In the genomic region with DNA sequence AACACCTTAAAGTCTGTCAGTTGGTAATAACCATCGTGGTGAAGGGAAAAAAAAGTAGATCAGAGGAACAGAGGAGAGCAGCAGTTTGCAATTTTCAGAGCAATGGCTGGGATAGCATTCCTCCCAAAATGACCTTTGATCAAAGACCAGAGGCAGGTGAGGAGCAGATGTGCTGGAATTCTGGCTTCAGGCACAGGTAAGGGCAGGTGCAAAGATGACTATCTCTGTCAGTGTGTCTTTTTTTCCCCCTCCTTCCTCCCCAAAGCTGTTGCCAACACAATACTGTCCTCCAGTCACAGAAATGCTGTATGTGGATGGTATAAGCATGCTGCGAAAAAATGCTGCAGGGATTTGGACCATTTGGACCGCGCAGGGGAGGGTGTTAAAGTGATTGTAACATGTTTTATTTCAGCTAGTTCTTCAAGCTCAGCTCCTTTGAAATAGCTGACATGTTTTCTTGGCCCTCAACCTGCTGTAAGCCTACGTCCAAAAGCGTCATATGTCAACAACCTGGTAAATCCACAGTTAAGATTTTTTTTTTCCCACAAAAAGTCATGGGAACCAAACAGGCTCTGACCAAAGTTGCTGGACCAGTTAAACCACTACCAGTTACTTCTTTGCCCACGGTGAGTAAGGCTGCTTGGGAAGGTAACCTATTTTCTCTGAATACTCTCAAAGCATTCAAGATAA, we compare ENCODE assay signal across 10 cellular contexts.
A peak's percentile ranks its signal among the peaks of the same experiment; 100 is the strongest.
DNase-seq lines count a peak whose midpoint lies in the region; ATAC-seq and TF ChIP-seq lines count a peak whose summit lies in the region.
"Had no signal": no experiment of that assay in that cellular context is flagged by ENCODE, and none has a peak within 500 bp of the region (broad histone marks: within the 10 kb centered on the region; RNA-seq: fewer than 3 reads in every experiment).

No MANE protein-coding gene starts in this region.

- no peak for DNase-seq in Right ventricle myocardium inferior (ENCODE audit: missing footprints)
- DNase-seq in right atrium auricular region (ENCODE audit: low spot score) = no peak
- no peak for DNase-seq in coronary artery (ENCODE audit: low spot score)
- DNase-seq in vagina (ENCODE audit: extremely low spot score in 2 of 2) = no peak
- no peak for DNase-seq in natural killer cell treated with Interleukin-12 subunit alpha and Interleukin-12 subunit beta and Interleukin-15 and Interleukin-18, amount 100 ng/mL, for 72 hours (ENCODE audit: low spot score)
- no peak for DNase-seq in NCI-H1417 treated with DMSO at 0.1 percent for 48 hours (lab: John Stamatoyannopoulos, UW)
- DNase-seq: activated CD8-positive, alpha-beta T cell treated with anti-CD3 and anti-CD28 coated beads for 36 hours had no signal

- intact Hi-C loops in Right ventricle myocardium inferior (cut with DNase I) (no loop called here), vagina (cut with DNase I) (no loop called here)

- H3K9ac ChIP-seq in mucosa of stomach (ENCODE audit: low read length) = peak overlapping the region; percentile 17
- H3K9ac ChIP-seq: KMS-11 had no signal

- H3K4me1 Mint-ChIP-seq in natural killer cell treated with Interleukin-12 subunit alpha and Interleukin-12 subunit beta and Interleukin-15 and Interleukin-18, amount 100 ng/mL, for 72 hours (ENCODE audit: low read depth in 2 of 2) = peaks cover 29 to 32% of the 10 kb centered on the region in 2 donors

- no peak for TF ChIP-seq POLR2A in vagina (IDR thresholded peaks at IDR 0.05)

- H3K27me3 ChIP-seq in right atrium auricular region (no peaks in the 10 kb centered on the region), mucosa of stomach (ENCODE audit: control insufficient read depth, insufficient read depth, low read length) (no peaks in the 10 kb centered on the region), vagina (no peaks in the 10 kb centered on the region)

- H3K9me3 ChIP-seq in right atrium auricular region (no peaks in the 10 kb centered on the region), mucosa of stomach (ENCODE audit: control insufficient read depth, low read length) (no peaks in the 10 kb centered on the region), vagina (no peaks in the 10 kb centered on the region)

- H3K4me3 Mint-ChIP-seq in natural killer cell treated with Interleukin-12 subunit alpha and Interleukin-12 subunit beta and Interleukin-15 and Interleukin-18, amount 100 ng/mL, for 72 hours = no peak overlapping the region
- H3K4me3 Mint-ChIP-seq: activated CD8-positive, alpha-beta T cell treated with anti-CD3 and anti-CD28 coated beads for 36 hours had no signal

- ATAC-seq in Right ventricle myocardium inferior (peak; percentile 74), GM21515 (IDR thresholded peaks at IDR 0.05; ENCODE audit: unreplicated experiment) (no peak)
- no peak for ATAC-seq in natural killer cell treated with Interleukin-12 subunit alpha and Interleukin-12 subunit beta and Interleukin-15 and Interleukin-18, amount 100 ng/mL, for 72 hours
- ATAC-seq: activated CD8-positive, alpha-beta T cell treated with anti-CD3 and anti-CD28 coated beads for 36 hours had no signal

- no peaks in the 10 kb centered on the region for H3K36me3 ChIP-seq in right atrium auricular region
- H3K36me3 ChIP-seq in mucosa of stomach (ENCODE audit: control insufficient read depth, insufficient read depth, low read length) = no peaks in the 10 kb centered on the region
- H3K36me3 ChIP-seq in vagina = no peaks in the 10 kb centered on the region

- no peak overlapping the region for H3K4me3 ChIP-seq in right atrium auricular region
- H3K4me3 ChIP-seq in coronary artery = no peak overlapping the region
- H3K4me3 ChIP-seq in mucosa of stomach (ENCODE audit: low read length) = no peak overlapping the region
- no peak overlapping the region for H3K4me3 ChIP-seq in vagina

- H3K9me3 Mint-ChIP-seq in natural killer cell treated with Interleukin-12 subunit alpha and Interleukin-12 subunit beta and Interleukin-15 and Interleukin-18, amount 100 ng/mL, for 72 hours = no peaks in the 10 kb centered on the region
- H3K9me3 Mint-ChIP-seq: activated CD8-positive, alpha-beta T cell treated with anti-CD3 and anti-CD28 coated beads for 36 hours had no signal

- H3K27ac ChIP-seq in right atrium auricular region = peak overlapping the region in 1 of 2 donors; percentile 23
- H3K27ac ChIP-seq in coronary artery = peak overlapping the region; percentile 46 to 62
- peak overlapping the region; percentile 62 for H3K27ac ChIP-seq in vagina
- H3K27ac ChIP-seq: KMS-11 had no signal

- peak overlapping the region in 1 of 2 donors; percentile 93 for H3K27ac Mint-ChIP-seq in natural killer cell treated with Interleukin-12 subunit alpha and Interleukin-12 subunit beta and Interleukin-15 and Interleukin-18, amount 100 ng/mL, for 72 hours

- TF ChIP-seq CTCF in right atrium auricular region (IDR thresholded peaks at IDR 0.05) (no peak), coronary artery (IDR thresholded peaks at IDR 0.05) (no peak), vagina (IDR thresholded peaks at IDR 0.05) (no peak)

- no peaks in the 10 kb centered on the region for H3K27me3 Mint-ChIP-seq in natural killer cell treated with Interleukin-12 subunit alpha and Interleukin-12 subunit beta and Interleukin-15 and Interleukin-18, amount 100 ng/mL, for 72 hours
- H3K27me3 Mint-ChIP-seq: activated CD8-positive, alpha-beta T cell treated with anti-CD3 and anti-CD28 coated beads for 36 hours had no signal

- H3K4me1 ChIP-seq in right atrium auricular region (peaks cover 0 to 19% of the 10 kb centered on the region in 2 donors), mucosa of stomach (ENCODE audit: control insufficient read depth, insufficient read depth, low read length) (peaks cover 49% of the 10 kb centered on the region), vagina (peaks cover 58% of the 10 kb centered on the region)

- no peaks in the 10 kb centered on the region for H3K36me3 Mint-ChIP-seq in natural killer cell treated with Interleukin-12 subunit alpha and Interleukin-12 subunit beta and Interleukin-15 and Interleukin-18, amount 100 ng/mL, for 72 hours
